In genomic region chr3:44968447-44968858, GRCh38 we compare ENCODE assay signal across 1 cellular context.
TF ChIP-seq lines count a peak whose summit lies in the region.

No MANE protein-coding gene starts in this region.

TF ChIP-seq in HepG2, 621 proteins besides CTCF, POLR2A, EP300 and RAD21:
- TF ChIP-seq TRIM22 (IDR thresholded peaks at IDR 0.05) (no peak), ZNF30 (CRISPR knock-in tag; IDR thresholded peaks at IDR 0.05) (no peak), NFE2L2 (IDR thresholded peaks at IDR 0.05; ENCODE audit: low read length) (no peak), ZNF367 (CRISPR knock-in tag; IDR thresholded peaks at IDR 0.05; ENCODE audit: borderline replicate concordance) (no peak), SRY (CRISPR knock-in tag; IDR thresholded peaks at IDR 0.05) (no peak), ZNF329 (CRISPR knock-in tag; IDR thresholded peaks at IDR 0.05; ENCODE audit: low read depth) (no peak), KIAA2018 (CRISPR knock-in tag; IDR thresholded peaks at IDR 0.05; ENCODE audit: borderline replicate concordance) (no peak)
